Comparison of ENCODE assay signal across 13 cellular contexts in the genomic region with DNA sequence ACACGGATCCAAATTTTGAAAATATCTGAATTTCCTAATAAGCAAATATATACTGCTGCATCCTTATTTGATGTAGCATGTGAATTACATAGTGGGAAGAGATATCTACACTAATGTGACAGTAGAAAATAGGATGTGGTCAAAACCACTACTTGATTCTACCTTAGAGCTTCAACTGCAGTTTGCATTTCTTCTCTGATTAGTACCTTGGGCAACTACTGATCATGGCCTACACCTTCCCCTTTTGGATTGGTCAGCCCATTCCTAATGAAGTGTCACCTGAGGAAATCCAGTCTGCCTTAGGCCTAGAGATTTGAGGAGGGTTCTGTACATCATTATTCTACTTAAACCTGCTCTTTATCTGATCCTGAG. TPM values are rescaled to one million over a fixed set of nuclear protein-coding genes. Genes with fewer than 3 reads are reported as not detected.
A peak's percentile ranks its signal among the peaks of the same experiment; 100 is the strongest.
DNase-seq lines count a peak whose midpoint lies in the region; ATAC-seq and TF ChIP-seq lines count a peak whose summit lies in the region.
"Had no signal": no experiment of that assay in that cellular context is flagged by ENCODE, and none has a peak within 500 bp of the region (broad histone marks: within the 10 kb centered on the region; RNA-seq: fewer than 3 reads in every experiment).

No MANE protein-coding gene starts in this region.

- 87 to 93% methylated on average over 1 of the region's 1 CpG for WGBS in lower leg skin, 2 donors

- peak overlapping the region in 3 of 11 experiments; percentile 18 to 68 (median 55); a peak in 4 of 22 replicates for H3K27ac ChIP-seq in BLaER1 treated with 17β-estradiol and CSF1 and Interleukin-3, amounts not matched to agents 10 nM and 100 nM

- H3K36me3 ChIP-seq in BLaER1 treated with 17β-estradiol and CSF1 and Interleukin-3, amounts not matched to agents 10 nM and 100 nM: peaks cover 49 to 71% (median 59%) of the 10 kb centered on the region in 11 experiments

- peak; percentile 48 for ATAC-seq in GM18909 (IDR thresholded peaks at IDR 0.05; ENCODE audit: poor library complexity, unreplicated experiment)
- ATAC-seq in HG02938 (IDR thresholded peaks at IDR 0.05; ENCODE audit: unreplicated experiment): peak; percentile 63
- ATAC-seq in GM19452 (IDR thresholded peaks at IDR 0.05; ENCODE audit: unreplicated experiment): no peak

- no peak overlapping the region for H3K4me3 ChIP-seq in BLaER1 treated with 17β-estradiol and CSF1 and Interleukin-3, amounts not matched to agents 10 nM and 100 nM
- no peak overlapping the region for H3K4me3 ChIP-seq in lower leg skin (ENCODE audit: low read depth, poor library complexity, severe bottlenecking)

- peaks cover 0 to 22% (median 13%) of the 10 kb centered on the region in 10 experiments; a peak in 16 of 20 replicates for H3K4me1 ChIP-seq in BLaER1 treated with 17β-estradiol and CSF1 and Interleukin-3, amounts not matched to agents 10 nM and 100 nM

- H3K9ac ChIP-seq in BLaER1 treated with 17β-estradiol and CSF1 and Interleukin-3, amounts not matched to agents 10 nM and 100 nM: no peak overlapping the region

- TF ChIP-seq POLR2A in lower leg skin (IDR thresholded peaks at IDR 0.05): no peak

- intact Hi-C loops in lower leg skin (cut with DNase I; ENCODE audit: low total_unique reads): no loop called here

- peaks cover 4 to 17% (median 9%) of the 10 kb centered on the region in 11 experiments; a peak in 13 of 22 replicates for H4K20me1 ChIP-seq in BLaER1 treated with 17β-estradiol and CSF1 and Interleukin-3, amounts not matched to agents 10 nM and 100 nM

- H3K4me2 ChIP-seq in BLaER1 treated with 17β-estradiol and CSF1 and Interleukin-3, amounts not matched to agents 10 nM and 100 nM: peak overlapping the region in 6 of 11 experiments; percentile 41 to 79 (median 48); a peak in 10 of 22 replicates

- H3K27me3 ChIP-seq in BLaER1 treated with 17β-estradiol and CSF1 and Interleukin-3, amounts not matched to agents 10 nM and 100 nM: no peaks in the 10 kb centered on the region

- no peak for TF ChIP-seq CTCF in lower leg skin (IDR thresholded peaks at IDR 0.05)

- H3K9me3 ChIP-seq in BLaER1 treated with 17β-estradiol and CSF1 and Interleukin-3, amounts not matched to agents 10 nM and 100 nM (replicated peaks in 1 of 11): no peaks in the 10 kb centered on the region

- DNase-seq in MV-4-11 (lab: John Stamatoyannopoulos, UW) (peak; percentile 62), lower leg skin (ENCODE audit: low spot score in 2 of 2) (no peak), SW 1271 (lab: John Stamatoyannopoulos, UW) (no peak), pons (ENCODE audit: low spot score) (no peak)
- DNase-seq: activated CD4-positive, alpha-beta T cell treated with anti-CD3 and anti-CD28 coated beads, Interleukin-2, amount 50 U/mL, for 1 hour; islet precursor cell; MM.1S; SHP77; T1000 had no signal

RNA-seq across cellular contexts. Expression of gene LLPH, which starts 10.7 kb away (rescaled TPM):
- 1 to 10 TPM; 1.3 to 6.0 (median 4.6) TPM for total RNA-seq in lower leg skin

RNA-seq across cellular contexts. Expression of gene TMBIM4, which starts 49.9 kb away (rescaled TPM):
- 100 to 1,000 TPM in 1 of 4 donors, 10 to 100 TPM in 3; 66.4 to 108 (median 83.7) TPM for total RNA-seq in lower leg skin
